17 cellular contexts compared by ENCODE assay signal in the genomic region with DNA sequence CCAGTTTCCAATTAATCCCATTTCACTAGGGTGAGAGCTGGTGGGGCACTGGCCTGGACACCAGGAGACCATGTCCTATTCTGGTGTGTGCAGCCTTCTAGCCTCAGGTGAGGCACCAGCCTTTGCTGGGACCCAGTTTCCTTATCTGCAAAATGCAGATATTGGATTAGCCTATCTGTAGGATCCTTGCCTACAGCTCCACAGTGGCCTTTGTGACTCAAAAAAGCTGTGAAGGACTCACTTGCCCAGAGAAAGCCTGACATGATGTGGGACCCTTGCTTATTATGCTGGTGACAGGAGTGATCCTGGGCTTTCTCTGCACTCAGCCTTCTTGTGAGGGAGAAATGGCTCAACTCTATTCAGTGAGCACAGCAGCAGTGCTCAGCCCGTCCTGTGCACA.
"Had no signal": no experiment of that assay in that cellular context is flagged by ENCODE, and none has a peak within 500 bp of the region (broad histone marks: within the 10 kb centered on the region; RNA-seq: fewer than 3 reads in every experiment).

No MANE protein-coding gene starts in this region.

- H3K9me3 ChIP-seq: esophagus squamous epithelium, heart right ventricle, left ventricle myocardium inferior, mucosa of descending colon, ovary, psoas muscle, thoracic aorta, upper lobe of right lung had no signal

- H3K36me3 Mint-ChIP-seq: naive thymus-derived CD8-positive, alpha-beta T cell had no signal

- H3K4me3 Mint-ChIP-seq: naive thymus-derived CD8-positive, alpha-beta T cell had no signal

- DNase-seq: activated CD4-positive, alpha-beta T cell treated with anti-CD3 and anti-CD28 coated beads, Interleukin-2, amount 50 U/mL, for 48 hours; activated effector memory CD4-positive, alpha-beta T cell treated with Interleukin-2 at 50 U/mL for 16 hours; activated naive CD4-positive, alpha-beta T cell treated with anti-CD3 and anti-CD28 coated beads, Interleukin-2, amount 50 U/mL, for 16 hours; aorta; effector CD4-positive, alpha-beta T cell; esophagus squamous epithelium; heart right ventricle; left ventricle myocardium inferior; mammary epithelial cell; mucosa of descending colon; naive thymus-derived CD8-positive, alpha-beta T cell; ovary; psoas muscle; right cardiac atrium; SW 1271; upper lobe of right lung had no signal

- H3K9me3 Mint-ChIP-seq: naive thymus-derived CD8-positive, alpha-beta T cell had no signal

- ATAC-seq: heart right ventricle; naive thymus-derived CD8-positive, alpha-beta T cell; psoas muscle; right cardiac atrium; upper lobe of right lung had no signal
